ENCODE assay signal across 2 cellular contexts in genomic region chr17:81328489-81328888, GRCh38.
A peak's percentile ranks its signal among the peaks of the same experiment; 100 is the strongest.
TF ChIP-seq lines count a peak whose summit lies in the region.

No MANE protein-coding gene starts in this region.

TF ChIP-seq in HEK293, 187 proteins besides CTCF, POLR2A, EP300 and RAD21 (continued from another document):
- TF ChIP-seq ZNF785 (tag by site-specific recombination; IDR thresholded peaks at IDR 0.05) (no peak), ZBTB8A (tag by site-specific recombination; IDR thresholded peaks at IDR 0.05) (peak; percentile 23; the same call in 1 of the 2 replicates), ZFHX2 (tag by site-specific recombination; conservative IDR thresholded peaks at IDR 0.05) (peak; percentile 53)
TF ChIP-seq in HEK293: peak in this region for 3.

TF ChIP-seq in liver, 16 proteins besides CTCF, POLR2A, EP300 and RAD21 (continued from another document):
- TF ChIP-seq REST (IDR thresholded peaks at IDR 0.05) (no peak), HNF4A (conservative IDR thresholded peaks at IDR 0.05) (peak; percentile 45 to 51), RXRA (IDR thresholded peaks at IDR 0.05) (peak; percentile 67 to 80), YY1 (IDR thresholded peaks at IDR 0.05) (peak; percentile 63), MAX (IDR thresholded peaks at IDR 0.05) (no peak), SP1 (IDR thresholded peaks at IDR 0.05) (peak; percentile 58), TAF1 (conservative IDR thresholded peaks at IDR 0.05) (peak; percentile 30)
